ENCODE assay signal across 31 cellular contexts in the genomic region with DNA sequence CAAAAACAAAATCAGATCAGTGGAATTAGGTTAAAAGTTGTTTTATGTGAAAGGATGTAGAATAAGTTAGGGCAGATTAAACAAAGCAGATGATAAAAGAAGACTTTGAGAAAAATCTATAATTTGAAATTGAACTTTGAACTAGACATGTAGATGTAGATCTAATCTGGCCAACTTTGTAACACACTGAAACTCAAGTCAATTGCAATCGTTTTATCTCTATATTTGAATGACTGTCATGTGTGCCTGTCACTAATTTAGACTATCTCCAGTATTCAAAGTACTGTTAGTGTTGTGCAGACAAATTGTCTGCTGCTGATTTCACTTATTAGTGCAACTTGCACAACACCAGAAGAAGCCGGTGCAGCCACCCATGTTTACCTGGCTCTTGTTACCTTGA. TPM values are rescaled to one million over a fixed set of nuclear protein-coding genes. Genes with fewer than 3 reads are reported as not detected.
"Had no signal": no experiment of that assay in that cellular context is flagged by ENCODE, and none has a peak within 500 bp of the region (broad histone marks: within the 10 kb centered on the region; RNA-seq: fewer than 3 reads in every experiment).

No MANE protein-coding gene starts in this region.

- H3K9me2 ChIP-seq: SK-N-SH had no signal

- H3K9ac ChIP-seq: KMS-11, SK-N-SH had no signal

- H3K4me2 ChIP-seq: KMS-11, SK-N-SH had no signal

- H3K36me3 ChIP-seq: Peyer's patch, SJSA1 had no signal

- H3K27ac ChIP-seq: KMS-11, SJSA1 had no signal

- H3K9me3 ChIP-seq: Peyer's patch, SJSA1, SK-N-SH had no signal

- H3K4me1 ChIP-seq: SJSA1 had no signal

- H3K4me3 ChIP-seq: Peyer's patch, SJSA1 had no signal

- H3K27me3 ChIP-seq: Peyer's patch had no signal

- DNase-seq: Karpas-422, NCI-H1048, NCI-H1092 treated with DMSO at 0.1 percent for 48 hours, NCI-H1105 treated with DMSO at 0.1 percent for 48 hours, NCI-H1417, NCI-H1436, NCI-H146, NCI-H1694, NCI-H187, NCI-H1930, NCI-H2029 treated with DMSO at 0.1 percent for 48 hours, NCI-H2081 treated with DMSO at 0.1 percent for 48 hours, NCI-H2107, NCI-H2171, NCI-H226, NCI-H446 treated with DMSO at 0.1 percent for 48 hours, NCI-H510A, NCI-H524, NCI-H69, NCI-H748 treated with DMSO at 0.1 percent for 48 hours, NCI-H82, Peyer's patch, Right ventricle myocardium superior, RPMI8226, SHP77 treated with DMSO at 0.1 percent for 48 hours, SK-N-SH, SW 1271 had no signal

RNA-seq across cellular contexts. Expression of a gene that starts 39.8 kb away (rescaled TPM):
- total RNA-seq: LHCN-M2, MCF 10A, Right ventricle myocardium superior, SJSA1 had no signal
